ENCODE assay signal across 21 cellular contexts in genomic region chr13:77416666-77417212, GRCh38.
"Had no signal": no experiment of that assay in that cellular context is flagged by ENCODE, and none has a peak within 500 bp of the region (broad histone marks: within the 10 kb centered on the region; RNA-seq: fewer than 3 reads in every experiment).

No MANE protein-coding gene starts in this region.

- H3K27ac ChIP-seq: body of pancreas, esophagus muscularis mucosa, gastroesophageal sphincter, heart right ventricle, left ventricle myocardium inferior, prostate gland, right atrium auricular region, tibial nerve, uterus, WERI-Rb-1 had no signal

- ATAC-seq: body of pancreas; gastroesophageal sphincter; heart right ventricle; stimulated activated naive CD8-positive, alpha-beta T cell treated with anti-CD3 and anti-CD28 coated beads, Interleukin-15, Interleukin-2, amounts not matched to agents 100 U/mL and 50 U/mL, for 24 hours had no signal

- H3K27me3 ChIP-seq: body of pancreas, esophagus muscularis mucosa, gastroesophageal sphincter, heart right ventricle, right atrium auricular region, tibial nerve, uterus had no signal

- H3K36me3 ChIP-seq: esophagus muscularis mucosa, gastroesophageal sphincter, heart right ventricle, left ventricle myocardium inferior, prostate gland, right atrium auricular region, tibial nerve, uterus, WERI-Rb-1 had no signal

- H3K4me3 Mint-ChIP-seq: activated naive CD8-positive, alpha-beta T cell treated with anti-CD3 and anti-CD28 coated beads for 36 hours; neural crest cell had no signal

- H3K9me3 Mint-ChIP-seq: activated naive CD8-positive, alpha-beta T cell treated with anti-CD3 and anti-CD28 coated beads for 36 hours had no signal

- H3K9me3 ChIP-seq: body of pancreas, esophagus muscularis mucosa, gastroesophageal sphincter, prostate gland, right atrium auricular region, tibial nerve, uterus had no signal

- FAIRE-seq: endothelial cell of umbilical vein had no signal

- DNase-seq: activated CD4-positive, alpha-beta T cell treated with anti-CD3 and anti-CD28 coated beads, Interleukin-2, amount 50 U/mL, for 4 hours; activated naive CD4-positive, alpha-beta T cell; activated naive CD8-positive, alpha-beta T cell treated with anti-CD3 and anti-CD28 coated beads for 36 hours; body of pancreas; dermis blood vessel endothelial cell; effector memory CD4-positive, alpha-beta T cell; heart right ventricle; kidney glomerular epithelial cell; left ventricle myocardium inferior; mammary epithelial cell; stimulated activated CD4-positive, alpha-beta T cell treated with anti-CD3 and anti-CD28 coated beads, Interleukin-2, amount 100 ng/mL, for 24 hours; stimulated activated naive CD8-positive, alpha-beta T cell treated with anti-CD3 and anti-CD28 coated beads, Interleukin-15, Interleukin-2, amounts not matched to agents 100 U/mL and 50 U/mL, for 24 hours; uterus; WERI-Rb-1 had no signal

- H3K27me3 Mint-ChIP-seq: activated naive CD8-positive, alpha-beta T cell treated with anti-CD3 and anti-CD28 coated beads for 36 hours had no signal

- H3K27ac Mint-ChIP-seq: activated naive CD8-positive, alpha-beta T cell treated with anti-CD3 and anti-CD28 coated beads for 36 hours had no signal

- H3K4me3 ChIP-seq: body of pancreas, esophagus muscularis mucosa, gastroesophageal sphincter, heart right ventricle, left ventricle myocardium inferior, prostate gland, right atrium auricular region, tibial nerve, uterus had no signal

- H3K4me1 ChIP-seq: body of pancreas, esophagus muscularis mucosa, left ventricle myocardium inferior, prostate gland, right atrium auricular region, uterus had no signal

- H3K36me3 Mint-ChIP-seq: activated naive CD8-positive, alpha-beta T cell treated with anti-CD3 and anti-CD28 coated beads for 36 hours had no signal

- H3K4me1 Mint-ChIP-seq: neural crest cell had no signal
